8 cellular contexts compared by ENCODE assay signal in the genomic region with DNA sequence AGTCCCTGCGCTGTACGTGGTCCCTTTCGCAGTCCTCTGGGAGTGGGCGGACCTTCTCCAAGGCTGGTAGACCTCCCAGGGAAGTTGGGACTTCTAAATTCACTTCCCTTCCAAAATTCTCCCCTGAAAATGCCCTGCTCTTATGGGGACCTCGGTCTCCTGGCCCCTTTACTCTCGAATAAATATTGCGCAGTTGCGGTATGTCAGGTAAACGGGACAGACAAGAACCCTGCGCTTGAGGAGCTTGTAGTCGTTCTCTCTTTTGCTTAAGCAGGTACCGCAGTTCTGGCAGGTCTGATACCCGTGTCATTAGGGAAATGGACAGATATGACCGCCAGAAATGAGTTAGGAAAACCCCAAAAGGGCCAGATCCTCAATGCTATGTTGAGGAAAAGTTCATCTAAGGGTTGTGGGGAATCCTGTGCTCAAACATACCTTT. TPM values are rescaled to one million over a fixed set of nuclear protein-coding genes. Genes with fewer than 3 reads are reported as not detected.
DNase-seq lines count a peak whose midpoint lies in the region; ATAC-seq and TF ChIP-seq lines count a peak whose summit lies in the region.
"Had no signal": no experiment of that assay in that cellular context is flagged by ENCODE, and none has a peak within 500 bp of the region (broad histone marks: within the 10 kb centered on the region; RNA-seq: fewer than 3 reads in every experiment).

No MANE protein-coding gene starts in this region.

- H3K9me3 ChIP-seq in H9 (ENCODE audit: control insufficient read depth, low read depth, low read length) (no peaks in the 10 kb centered on the region), RWPE2 (ENCODE audit: severe bottlenecking) (no peaks in the 10 kb centered on the region)

- H3K9me3 Mint-ChIP-seq in H9: peaks cover 0 to 11% of the 10 kb centered on the region in 2 experiments; a peak in 4 of 5 replicates

- no peak overlapping the region for H4K5ac ChIP-seq in H9 (ENCODE audit: insufficient read length, low read depth, low read length)

- H3T11ph ChIP-seq in H9 (ENCODE audit: low read length): no peak overlapping the region

- no peak overlapping the region for H4K91ac ChIP-seq in H9 (ENCODE audit: insufficient read length, low read depth, low read length)

- H3K23me2 ChIP-seq in H9 (ENCODE audit: insufficient read length, low read depth, low read length, poor library complexity, severe bottlenecking): peaks cover 8% of the 10 kb centered on the region

- peaks cover 24 to 39% (median 35%) of the 10 kb centered on the region in 3 experiments for H3K36me3 Mint-ChIP-seq in H9 (ENCODE audit: insufficient read depth in 1 of 3, low read depth in 3 of 3)

- peaks cover 43% of the 10 kb centered on the region for H3K36me3 ChIP-seq in RWPE2 (ENCODE audit: low read depth)

- no peak overlapping the region for H2BK15ac ChIP-seq in H9 (ENCODE audit: low read depth, low read length)

- no peak overlapping the region for H2BK20ac ChIP-seq in H9 (ENCODE audit: low read depth, low read length, poor library complexity, severe bottlenecking)

- H2AK5ac ChIP-seq in H9 (ENCODE audit: insufficient read length, low read length): no peak overlapping the region

- ATAC-seq in RWPE2 (ENCODE audit: low read depth): peak; percentile 38; the same call in 2 of the 3 replicates

- no peak overlapping the region for H3K27ac ChIP-seq in H9 (ENCODE audit: insufficient read length, low read depth, low read length)
- peak overlapping the region; percentile 53 for H3K27ac ChIP-seq in RWPE2 (ENCODE audit: poor library complexity, severe bottlenecking)
- peak overlapping the region in 7 of 21 experiments; percentile 3 to 88 (median 81) for H3K27ac ChIP-seq in skin epidermis

- TF ChIP-seq CTCF in H9 (conservative IDR thresholded peaks at IDR 0.05): no peak
- TF ChIP-seq CTCF in RWPE2 (IDR thresholded peaks at IDR 0.05; ENCODE audit: poor library complexity, severe bottlenecking): no peak
- no peak for TF ChIP-seq CTCF in fibroblast of the aortic adventitia (IDR thresholded peaks at IDR 0.05; ENCODE audit: insufficient read depth, low read length)

- DNase-seq in H9 (no peak), RWPE2 (ENCODE audit: low spot score) (no peak), fibroblast of the aortic adventitia (ENCODE audit: low read depth) (no peak), A172 (ENCODE audit: low spot score) (no peak), middle frontal gyrus (ENCODE audit: extremely low spot score, low spot score) (no peak), glomerular visceral epithelial cell (ENCODE audit: extremely low spot score) (no peak)

- no peak overlapping the region for H4K8ac ChIP-seq in H9 (replicated peaks; ENCODE audit: insufficient read length, low read depth, low read length)

- peak overlapping the region; percentile 15; the same call in 1 of the 2 replicates for H3K14ac ChIP-seq in H9 (ENCODE audit: insufficient read depth, low read length)

- no peaks in the 10 kb centered on the region for H4K20me1 ChIP-seq in H9 (ENCODE audit: control insufficient read depth, insufficient read depth, insufficient read length)

- H3K4me3 Mint-ChIP-seq in H9: peak overlapping the region; percentile 98 to 99

- H3K4me1 ChIP-seq in H9 (ENCODE audit: insufficient read depth, low read length) (no peaks in the 10 kb centered on the region), RWPE2 (ENCODE audit: insufficient read depth, poor library complexity, severe bottlenecking) (peaks cover 3% of the 10 kb centered on the region)

- no peak overlapping the region for H2BK5ac ChIP-seq in H9 (ENCODE audit: insufficient read length, low read length)

- H3K79me1 ChIP-seq in H9 (ENCODE audit: insufficient read depth, low read depth, low read length, poor library complexity, severe bottlenecking): peaks cover 5% of the 10 kb centered on the region

- H3K27ac Mint-ChIP-seq in H9: peak overlapping the region; percentile 96 to 99 (median 97)

- peaks cover 9% of the 10 kb centered on the region; the same call in 1 of the 2 replicates for H3K79me2 ChIP-seq in H9 (ENCODE audit: insufficient read depth, low read length)

- no peak overlapping the region for H2BK120ac ChIP-seq in H9 (ENCODE audit: low read depth, low read length, poor library complexity, severe bottlenecking)

- no peak overlapping the region for H2BK12ac ChIP-seq in H9 (ENCODE audit: insufficient read length, low read depth, low read length)

- H3K4ac ChIP-seq in H9 (ENCODE audit: low read depth, low read length): no peak overlapping the region; the same call in 1 of the 2 replicates

- peaks cover 17 to 18% of the 10 kb centered on the region in 2 experiments for H3K4me1 Mint-ChIP-seq in H9

- H3K56ac ChIP-seq in H9 (ENCODE audit: insufficient read length, low read depth, low read length): no peak overlapping the region

- H3K27me3 Mint-ChIP-seq in H9 (ENCODE audit: low read depth): peaks cover 2% of the 10 kb centered on the region; the same call in 1 of the 2 replicates

- H3K23ac ChIP-seq in H9 (ENCODE audit: insufficient read length, low read depth, low read length): no peak overlapping the region

- peak overlapping the region; percentile 58 for H3K4me2 ChIP-seq in H9 (ENCODE audit: insufficient read depth, insufficient read length, low read length)

- H2AFZ ChIP-seq in H9 (ENCODE audit: low read length): no peak overlapping the region

- peak overlapping the region; percentile 65 for H3K18ac ChIP-seq in H9 (ENCODE audit: insufficient read length, low read depth, low read length)

- WGBS in H9 (ENCODE audit: extremely low coverage, insufficient read length, low lambda C conversion rate): no CpG with 5 or more reads among the region's 14 CpGs

- peak overlapping the region; percentile 74 for H3K9ac ChIP-seq in H9 (ENCODE audit: extremely low read depth, insufficient read length, low read length)

- no peaks in the 10 kb centered on the region for H3K27me3 ChIP-seq in H9 (ENCODE audit: insufficient read depth, low read length)
- H3K27me3 ChIP-seq in RWPE2 (ENCODE audit: insufficient read depth, poor library complexity, severe bottlenecking): no peaks in the 10 kb centered on the region

- H3K4me3 ChIP-seq in RWPE2 (ENCODE audit: severe bottlenecking) (peak overlapping the region; percentile 68), fibroblast of the aortic adventitia (ENCODE audit: low read depth, low read length) (peak overlapping the region; percentile 90), skin epidermis (peak overlapping the region; percentile 35 to 48 (median 42))

RNA-seq across cellular contexts. Expression of a gene that starts 0.6 kb away (rescaled TPM):
- total RNA-seq in H9 (2021): 71.6 and 73.1 TPM in 2 replicates
- total RNA-seq in fibroblast of the aortic adventitia (ENCODE audit: low replicate concordance): 1.1 and 23.0 TPM in 2 replicates
- total RNA-seq in A172 (2014; rRNA removed; shearing (Covaris generic)): 54.6 and 56.7 TPM in 2 replicates

RNA-seq across cellular contexts. Expression of a gene that starts 9.2 kb away (rescaled TPM):
- total RNA-seq in H9 (2021) (not detected in 2 replicates), fibroblast of the aortic adventitia (ENCODE audit: low replicate concordance) (not detected in 2 replicates)
- total RNA-seq in A172 (2014; rRNA removed; shearing (Covaris generic)): not detected in 2 replicates
- total RNA-seq: T-helper 2 cell treated with Interferon-gamma antibody and Interleukin-4, amounts not matched to agents 100 ng/mL and 5 ng/mL, for 36 hours had no signal

RNA-seq across cellular contexts. Expression of a gene that starts 35.1 kb away (rescaled TPM):
- total RNA-seq in H9 (2021) (2,591 and 2,595 TPM in 2 replicates), fibroblast of the aortic adventitia (ENCODE audit: low replicate concordance) (894 and 2,421 TPM in 2 replicates)
- 1,717 and 1,928 TPM in 2 replicates for total RNA-seq in A172 (2014; rRNA removed; shearing (Covaris generic))

RNA-seq across cellular contexts. Expression of a gene that starts 47.8 kb away (rescaled TPM):
- total RNA-seq in H9 (2021) (1.1 and 1.3 TPM in 2 replicates), fibroblast of the aortic adventitia (ENCODE audit: low replicate concordance) (0.09 TPM in 1 of 2 replicates, not detected in the other)
- total RNA-seq in A172 (2014; rRNA removed; shearing (Covaris generic)): 0.05 TPM in 1 of 2 replicates, not detected in the other

RNA-seq across cellular contexts. Expression of a gene that starts 60.0 kb away (rescaled TPM):
- total RNA-seq in H9 (2021): 14.7 and 15.9 TPM in 2 replicates
- total RNA-seq in fibroblast of the aortic adventitia (ENCODE audit: low replicate concordance): 28.8 and 36.1 TPM in 2 replicates
- 11.3 and 15.9 TPM in 2 replicates for total RNA-seq in A172 (2014; rRNA removed; shearing (Covaris generic))
